In genomic region chr22:23539135-23539838, GRCh38 we compare ENCODE assay signal across 9 cellular contexts. TPM values are rescaled to one million over a fixed set of nuclear protein-coding genes. Genes with fewer than 3 reads are reported as not detected.
DNase-seq lines count a peak whose midpoint lies in the region; ATAC-seq and TF ChIP-seq lines count a peak whose summit lies in the region.
"Had no signal": no experiment of that assay in that cellular context is flagged by ENCODE, and none has a peak within 500 bp of the region (broad histone marks: within the 10 kb centered on the region; RNA-seq: fewer than 3 reads in every experiment).

No MANE protein-coding gene starts in this region.

- ATAC-seq in HG03565 (IDR thresholded peaks at IDR 0.05; ENCODE audit: unreplicated experiment) (peak; percentile 53), HG03521 (IDR thresholded peaks at IDR 0.05; ENCODE audit: unreplicated experiment) (no peak)
- peak; percentile 99 for ATAC-seq in activated CD8-positive, alpha-beta T cell treated with anti-CD3 and anti-CD28 coated beads, Interleukin-2, amount 10 ng/mL, durations not matched to agents 7 days and 5 days
- peak; percentile 100 for ATAC-seq in effector memory CD8-positive, alpha-beta T cell (replicated peaks)

- DNase-seq in GM03348 (ENCODE audit: low spot score) (peak; percentile 80), NCI-H774 (lab: John Stamatoyannopoulos, UW) (peak; percentile 75), mesothelial cell of epicardium (ENCODE audit: low spot score in 2 of 2, unreplicated experiment in 2 of 2) (peak in 1 of 2 experiments; percentile 79)
- DNase-seq in activated CD8-positive, alpha-beta T cell treated with anti-CD3 and anti-CD28 coated beads, Interleukin-2, amount 10 ng/mL, durations not matched to agents 7 days and 5 days, result peak; percentile 86
- peak; percentile 68 to 76 (median 73) for DNase-seq in effector memory CD8-positive, alpha-beta T cell
- peak; percentile 32 to 43 for DNase-seq in stimulated activated CD8-positive, alpha-beta memory T cell treated with anti-CD3 and anti-CD28 coated beads, Interleukin-15, amount 100 ng/mL, for 4 hours (ENCODE audit: low read depth in 2 of 2)

- TF ChIP-seq CTCF in mesothelial cell of epicardium (IDR thresholded peaks at IDR 0.05; ENCODE audit: unreplicated experiment), result peak; percentile 78

- peaks cover 11% of the 10 kb centered on the region for H3K27me3 Mint-ChIP-seq in activated CD8-positive, alpha-beta T cell treated with anti-CD3 and anti-CD28 coated beads, Interleukin-2, amount 10 ng/mL, durations not matched to agents 7 days and 5 days (ENCODE audit: low read depth)
- no peaks in the 10 kb centered on the region for H3K27me3 Mint-ChIP-seq in effector memory CD8-positive, alpha-beta T cell
- H3K27me3 Mint-ChIP-seq in mesothelial cell of epicardium (ENCODE audit: low read depth), result no peaks in the 10 kb centered on the region
- H3K27me3 Mint-ChIP-seq: stimulated activated naive CD8-positive, alpha-beta T cell treated with anti-CD3 and anti-CD28 coated beads, Interleukin-15, Interleukin-2, amounts not matched to agents 100 ng/mL and 50 ng/mL, for 24 hours had no signal

- H3K4me1 Mint-ChIP-seq in activated CD8-positive, alpha-beta T cell treated with anti-CD3 and anti-CD28 coated beads, Interleukin-2, amount 10 ng/mL, durations not matched to agents 7 days and 5 days (ENCODE audit: low read depth), result peaks cover 8% of the 10 kb centered on the region
- H3K4me1 Mint-ChIP-seq in effector memory CD8-positive, alpha-beta T cell (ENCODE audit: low read depth in 2 of 2), result peaks cover 8 to 11% of the 10 kb centered on the region in 2 donors
- H3K4me1 Mint-ChIP-seq in mesothelial cell of epicardium, result peaks cover 88% of the 10 kb centered on the region

- H3K36me3 Mint-ChIP-seq in activated CD8-positive, alpha-beta T cell treated with anti-CD3 and anti-CD28 coated beads, Interleukin-2, amount 10 ng/mL, durations not matched to agents 7 days and 5 days (ENCODE audit: low read depth), result no peaks in the 10 kb centered on the region
- H3K36me3 Mint-ChIP-seq in effector memory CD8-positive, alpha-beta T cell (ENCODE audit: insufficient read depth), result no peaks in the 10 kb centered on the region
- peaks cover 3% of the 10 kb centered on the region for H3K36me3 Mint-ChIP-seq in mesothelial cell of epicardium

- H3K27ac Mint-ChIP-seq in activated CD8-positive, alpha-beta T cell treated with anti-CD3 and anti-CD28 coated beads, Interleukin-2, amount 10 ng/mL, durations not matched to agents 7 days and 5 days, result no peak overlapping the region
- peak overlapping the region; percentile 17 to 27 for H3K27ac Mint-ChIP-seq in effector memory CD8-positive, alpha-beta T cell
- peak overlapping the region; percentile 99 for H3K27ac Mint-ChIP-seq in mesothelial cell of epicardium
- H3K27ac Mint-ChIP-seq: stimulated activated naive CD8-positive, alpha-beta T cell treated with anti-CD3 and anti-CD28 coated beads, Interleukin-15, Interleukin-2, amounts not matched to agents 100 ng/mL and 50 ng/mL, for 24 hours had no signal

- no peaks in the 10 kb centered on the region for H3K9me3 Mint-ChIP-seq in activated CD8-positive, alpha-beta T cell treated with anti-CD3 and anti-CD28 coated beads, Interleukin-2, amount 10 ng/mL, durations not matched to agents 7 days and 5 days (ENCODE audit: insufficient read depth)
- H3K9me3 Mint-ChIP-seq in effector memory CD8-positive, alpha-beta T cell, result no peaks in the 10 kb centered on the region
- no peaks in the 10 kb centered on the region for H3K9me3 Mint-ChIP-seq in mesothelial cell of epicardium
- H3K9me3 Mint-ChIP-seq: stimulated activated naive CD8-positive, alpha-beta T cell treated with anti-CD3 and anti-CD28 coated beads, Interleukin-15, Interleukin-2, amounts not matched to agents 100 ng/mL and 50 ng/mL, for 24 hours had no signal

- no peak overlapping the region for H3K4me3 Mint-ChIP-seq in activated CD8-positive, alpha-beta T cell treated with anti-CD3 and anti-CD28 coated beads, Interleukin-2, amount 10 ng/mL, durations not matched to agents 7 days and 5 days
- H3K4me3 Mint-ChIP-seq in effector memory CD8-positive, alpha-beta T cell, result peak overlapping the region; percentile 43 to 63
- H3K4me3 Mint-ChIP-seq in mesothelial cell of epicardium, result peak overlapping the region; percentile 61
- H3K4me3 Mint-ChIP-seq: stimulated activated naive CD8-positive, alpha-beta T cell treated with anti-CD3 and anti-CD28 coated beads, Interleukin-15, Interleukin-2, amounts not matched to agents 100 ng/mL and 50 ng/mL, for 24 hours had no signal

- CTCF ChIA-PET in activated CD8-positive, alpha-beta T cell treated with anti-CD3 and anti-CD28 coated beads, Interleukin-2, amount 10 ng/mL, durations not matched to agents 7 days and 5 days (lab: Charles Lee), result interaction anchor here (1.0 to 1.3 kb wide), 4 partner anchors 46 to 133 kb away, joined by 3 read pairs; no protein-coding TSS in a partner anchor

- POLR2A ChIA-PET in activated CD8-positive, alpha-beta T cell treated with anti-CD3 and anti-CD28 coated beads, Interleukin-2, amount 10 ng/mL, durations not matched to agents 7 days and 5 days (lab: Charles Lee), result no interaction called here

RNA-seq across cellular contexts. Expression of gene IGLL1, which starts 40.8 kb away (rescaled TPM):
- total RNA-seq in activated CD8-positive, alpha-beta T cell treated with anti-CD3 and anti-CD28 coated beads, Interleukin-2, amount 10 ng/mL, durations not matched to agents 7 days and 5 days, result not detected
- not detected in 3 replicates for total RNA-seq in mesothelial cell of epicardium
